ENCODE assay signal across 9 cellular contexts in genomic region chr20:1266167-1266973, GRCh38. TPM values are rescaled to one million over a fixed set of nuclear protein-coding genes. Genes with fewer than 3 reads are reported as not detected.
DNase-seq lines count a peak whose midpoint lies in the region; ATAC-seq and TF ChIP-seq lines count a peak whose summit lies in the region.
"Had no signal": no experiment of that assay in that cellular context is flagged by ENCODE, and none has a peak within 500 bp of the region (broad histone marks: within the 10 kb centered on the region; RNA-seq: fewer than 3 reads in every experiment).

TSS of gene SNPH (plus strand) at chr20:1266294. CDS start at chr20:1296240, 29,946 bp downstream.

- no peak for TF ChIP-seq EP300 in upper lobe of left lung (IDR thresholded peaks at IDR 0.05)

- H4K20me1 ChIP-seq in KMS-11 (ENCODE audit: insufficient read depth): no peaks in the 10 kb centered on the region

- H3K4me3 Mint-ChIP-seq in T-helper 17 cell: peak within 1 kb of the TSS; percentile 95

- no peaks in the 10 kb centered on the region for H3K27me3 Mint-ChIP-seq in T-helper 17 cell

- H3K36me3 ChIP-seq in KMS-11 (ENCODE audit: insufficient read depth) (no peaks in the 10 kb centered on the region), psoas muscle (ENCODE audit: insufficient read depth in 1 of 2, low read depth in 1 of 2) (no peaks in the 10 kb centered on the region), upper lobe of left lung (no peaks in the 10 kb centered on the region)

- peak; percentile 15 for DNase-seq in DMS79 treated with DMSO at 0.1 percent for 48 hours (lab: John Stamatoyannopoulos, UW)
- no peak for DNase-seq in DMS79 (lab: John Stamatoyannopoulos, UW)
- peak; percentile 42 to 68 (median 60) for DNase-seq in T-helper 17 cell
- peak; percentile 87 for DNase-seq in left ventricle myocardium superior
- DNase-seq in psoas muscle: peak; percentile 80 to 81
- peak; percentile 72 to 93 for DNase-seq in upper lobe of left lung

- H3K27ac Mint-ChIP-seq in T-helper 17 cell: peak within 1 kb of the TSS; percentile 94

- TF ChIP-seq CTCF in KMS-11 (conservative IDR thresholded peaks at IDR 0.05; ENCODE audit: low read depth, low read length): no peak
- TF ChIP-seq CTCF in psoas muscle (IDR thresholded peaks at IDR 0.05): no peak
- TF ChIP-seq CTCF in upper lobe of left lung (IDR thresholded peaks at IDR 0.05): no peak

- WGBS in psoas muscle, 3 donors: 0 to 1% (median 1%) methylated on average over 50 to 61 of the region's 61 CpGs
- WGBS in upper lobe of left lung, 2 donors: 1% methylated on average over 48 to 53 of the region's 61 CpGs

- H2AFZ ChIP-seq in KMS-11 (ENCODE audit: low read depth): peak within 1 kb of the TSS; percentile 89

- no peak for TF ChIP-seq POLR2A in upper lobe of left lung (IDR thresholded peaks at IDR 0.05)

- peak within 1 kb of the TSS; percentile 12; the same call in 1 of the 2 replicates for H3K9ac ChIP-seq in KMS-11

- intact Hi-C loops in left ventricle myocardium superior (cut with micrococcal nuclease): no loop called here
- intact Hi-C loops in psoas muscle (cut with DNase I): no loop called here

- H3K4me1 Mint-ChIP-seq in T-helper 17 cell: peaks cover 29% of the 10 kb centered on the region

- H3K4me3 ChIP-seq in KMS-11 (IDR thresholded peaks at IDR 0.05; ENCODE audit: insufficient read depth, low read depth, low read length) (no peak within 1 kb of the TSS), psoas muscle (peak within 1 kb of the TSS; percentile 86), upper lobe of left lung (peak within 1 kb of the TSS; percentile 66 to 83 (median 70))

- H3K4me2 ChIP-seq in KMS-11: peak within 1 kb of the TSS; percentile 41

- H3K79me2 ChIP-seq in KMS-11 (ENCODE audit: insufficient read depth, low read depth): no peaks in the 10 kb centered on the region

- no peak within 1 kb of the TSS for H3K27ac ChIP-seq in KMS-11
- peak within 1 kb of the TSS; percentile 71 for H3K27ac ChIP-seq in angular gyrus (ENCODE audit: low read depth, low read length)
- H3K27ac ChIP-seq in psoas muscle: peak within 1 kb of the TSS; percentile 10
- H3K27ac ChIP-seq in upper lobe of left lung: peak within 1 kb of the TSS; percentile 10 to 80 (median 24)
- H3K27ac ChIP-seq: C4-2B had no signal

- H3K36me3 Mint-ChIP-seq in T-helper 17 cell (ENCODE audit: low read depth): no peaks in the 10 kb centered on the region

- no peaks in the 10 kb centered on the region for H3K27me3 ChIP-seq in KMS-11 (ENCODE audit: insufficient read depth, low read depth)
- peaks cover 0 to 4% (median 0%) of the 10 kb centered on the region in 3 donors for H3K27me3 ChIP-seq in psoas muscle (ENCODE audit: insufficient read depth in 3 of 3, low read length in 2 of 3)
- no peaks in the 10 kb centered on the region for H3K27me3 ChIP-seq in upper lobe of left lung

- H3K4me1 ChIP-seq in KMS-11 (ENCODE audit: low read depth, poor library complexity, severe bottlenecking): peaks cover 11% of the 10 kb centered on the region
- H3K4me1 ChIP-seq in psoas muscle: peaks cover 4% of the 10 kb centered on the region
- peaks cover 12 to 33% (median 14%) of the 10 kb centered on the region in 4 donors for H3K4me1 ChIP-seq in upper lobe of left lung

- H3K9me3 ChIP-seq in T-helper 17 cell (ENCODE audit: control insufficient read depth, low read length, poor library complexity, severe bottlenecking): no peaks in the 10 kb centered on the region
- H3K9me3 ChIP-seq in psoas muscle: no peaks in the 10 kb centered on the region
- no peaks in the 10 kb centered on the region for H3K9me3 ChIP-seq in upper lobe of left lung

- peak; percentile 91 for ATAC-seq in T-helper 17 cell
- peak; percentile 97 for ATAC-seq in left ventricle myocardium superior
- ATAC-seq in psoas muscle: peak; percentile 80 to 96 (median 90)
- ATAC-seq in upper lobe of left lung (ENCODE audit: low FRiP score in 2 of 2): peak; percentile 69 to 96

RNA-seq across cellular contexts. Expression of gene SNPH, which starts in this region (rescaled TPM):
- total RNA-seq in T-helper 17 cell: 1 to 10 TPM; 6.7 to 9.4 TPM
- total RNA-seq in left ventricle myocardium superior: 7.8 TPM
- 1 to 10 TPM; 2.7 to 9.3 (median 5.2) TPM for total RNA-seq in psoas muscle
- polyA plus RNA-seq in psoas muscle: 1 to 10 TPM; 1.0 to 4.8 (median 2.2) TPM
- 10 to 100 TPM in 1 of 6 donors, 1 to 10 TPM in 5; 1.0 to 17.3 (median 2.4) TPM for total RNA-seq in upper lobe of left lung
